ENCODE assay signal across 9 cellular contexts in the genomic region with DNA sequence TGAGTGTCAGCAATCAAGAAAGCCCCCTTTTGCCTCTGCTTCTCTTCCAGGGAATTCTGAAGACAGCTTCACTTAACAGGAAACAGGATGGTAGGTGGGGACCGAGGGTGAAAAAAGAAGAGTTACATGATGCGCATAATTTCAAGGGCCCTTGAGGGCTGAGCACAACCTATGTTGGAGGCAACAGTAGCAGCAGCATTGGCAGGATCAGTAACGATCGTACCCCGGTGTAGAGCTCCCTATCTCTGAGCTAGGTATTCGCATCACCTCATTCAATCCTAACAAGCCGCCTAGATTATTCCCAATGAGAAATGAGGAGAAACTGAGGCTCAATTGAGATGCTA. TPM values are rescaled to one million over a fixed set of nuclear protein-coding genes. Genes with fewer than 3 reads are reported as not detected.
A peak's percentile ranks its signal among the peaks of the same experiment; 100 is the strongest.
DNase-seq lines count a peak whose midpoint lies in the region; ATAC-seq, FAIRE-seq and TF ChIP-seq lines count a peak whose summit lies in the region.
"Had no signal": no experiment of that assay in that cellular context is flagged by ENCODE, and none has a peak within 500 bp of the region (broad histone marks: within the 10 kb centered on the region; RNA-seq: fewer than 3 reads in every experiment).

No MANE protein-coding gene starts in this region.

- H3K18ac ChIP-seq in IMR-90 (ENCODE audit: low read depth, low read length), result peak overlapping the region; percentile 22; the same call in 1 of the 2 replicates

- BruUV-seq in IMR-90 (replicated peaks; lab: Mats Ljungman, UMichigan) (no TSS peak), K562 (replicated peaks; lab: Mats Ljungman, UMichigan) (TSS peak; percentile 96)

- H3K14ac ChIP-seq in IMR-90 (replicated peaks; ENCODE audit: low read depth, low read length), result peak overlapping the region; percentile 14

- POLR2A ChIA-PET in IMR-90 (lab: Charles Lee; ENCODE audit: unreplicated experiment), result interaction anchor here (0.5 kb wide), 1 partner anchor 1003 kb away, joined by 14 read pairs; no protein-coding TSS in a partner anchor
- POLR2A ChIA-PET in K562 (lab: Yijun Ruan, JAX), result interaction anchor here (0.5 to 1.0 kb wide), 2 partner anchors 15 to 40 kb away, joined by 3 read pairs; no protein-coding TSS in a partner anchor

- H3K4me3 ChIP-seq in IMR-90 (ENCODE audit: insufficient read depth, low read depth, low read length) (peak overlapping the region; percentile 63), K562 (peak overlapping the region; percentile 91), kidney (ENCODE audit: low read length in 2 of 2) (peak overlapping the region; percentile 79 to 98)

- H3K36me3 ChIP-seq in IMR-90 (ENCODE audit: control insufficient read depth, insufficient read depth, low read length) (0 out of 2 replicates have a peak, but pooled peaks cover 3% of the 10 kb centered on the region), K562 (ENCODE audit: control insufficient read depth, insufficient read depth, low read length) (peaks cover 15% of the 10 kb centered on the region; the same call in 1 of the 3 replicates), kidney (ENCODE audit: control insufficient read depth in 1 of 2, insufficient read depth in 2 of 2, low read length in 2 of 2) (no peaks in the 10 kb centered on the region)

- peak; percentile 31 for DNase-seq in GM10266 (ENCODE audit: extremely low spot score)
- no peak for DNase-seq in IMR-90
- DNase-seq in K562 (ENCODE audit: extremely low read depth in 1 of 4, low spot score in 3 of 4), result peak in 1 of 4 experiments; percentile 11
- no peak for DNase-seq in kidney
- DNase-seq in NCI-H128 (lab: John Stamatoyannopoulos, UW; ENCODE audit: unreplicated experiment), result no peak
- DNase-seq in epidermal melanocyte (ENCODE audit: insufficient read length, low spot score), result no peak
- no peak for DNase-seq in NCI-H2196 treated with DMSO at 0.1 percent for 48 hours (lab: John Stamatoyannopoulos, UW; ENCODE audit: unreplicated experiment)

- FAIRE-seq in K562 (lab: Jason Lieb, UNC) (no peak), kidney (lab: Jason Lieb, UNC) (no peak)
- FAIRE-seq: TTC549 had no signal

- H3K9me3 ChIP-seq in IMR-90 (ENCODE audit: control insufficient read depth, insufficient read depth, low read length) (no peaks in the 10 kb centered on the region), K562 (replicated peaks; ENCODE audit: control insufficient read depth, insufficient read depth, low read depth, low read length) (no peaks in the 10 kb centered on the region), kidney (ENCODE audit: control insufficient read depth in 1 of 2, low read length in 2 of 2) (no peaks in the 10 kb centered on the region)

- H2AFZ ChIP-seq in IMR-90 (replicated peaks; ENCODE audit: low read length, poor library complexity) (peak overlapping the region; percentile 98), K562 (ENCODE audit: low read depth, low read length) (peak overlapping the region; percentile 100)

- H3K27me3 ChIP-seq in IMR-90 (ENCODE audit: control insufficient read depth, insufficient read depth, low read length), result no peaks in the 10 kb centered on the region
- no peaks in the 10 kb centered on the region for H3K27me3 ChIP-seq in K562 (ENCODE audit: control insufficient read depth in 2 of 2, insufficient read depth in 2 of 2, low read length in 2 of 2)

- no peak overlapping the region for H2AK5ac ChIP-seq in IMR-90 (ENCODE audit: low read depth, low read length)

- H4K20me1 ChIP-seq in IMR-90 (ENCODE audit: insufficient read depth, low read length), result peaks cover 18% of the 10 kb centered on the region
- H4K20me1 ChIP-seq in K562 (replicated peaks; ENCODE audit: control insufficient read depth, insufficient read depth, low read length), result peaks cover 5% of the 10 kb centered on the region; the same call in 1 of the 2 replicates

- H3K4me2 ChIP-seq in IMR-90 (ENCODE audit: low read depth, low read length), result peak overlapping the region; percentile 91
- peak overlapping the region; percentile 95 for H3K4me2 ChIP-seq in K562 (ENCODE audit: insufficient read depth, low read length)

- H3K9me3 Mint-ChIP-seq in stimulated activated naive CD8-positive, alpha-beta T cell treated with anti-CD3 and anti-CD28 coated beads, Interleukin-15, Interleukin-2, amounts not matched to agents 100 ng/mL and 50 ng/mL, for 24 hours, result no peaks in the 10 kb centered on the region

- peak overlapping the region; percentile 67 for H2BK5ac ChIP-seq in IMR-90 (ENCODE audit: low read depth, low read length, poor library complexity, severe bottlenecking)

- H3K27me3 Mint-ChIP-seq in stimulated activated naive CD8-positive, alpha-beta T cell treated with anti-CD3 and anti-CD28 coated beads, Interleukin-15, Interleukin-2, amounts not matched to agents 100 ng/mL and 50 ng/mL, for 24 hours, result no peaks in the 10 kb centered on the region

- in situ Hi-C loops in IMR-90 (cut with MboI; ENCODE audit: low sequenced_read_pairs) (no loop called here), K562 (cut with MboI) (no loop called here)

- peak overlapping the region; percentile 66 for H2BK120ac ChIP-seq in IMR-90 (ENCODE audit: low read depth, low read length)

- H3K23ac ChIP-seq in IMR-90 (ENCODE audit: low read depth, low read length), result peak overlapping the region; percentile 68

- H3K4ac ChIP-seq in IMR-90 (ENCODE audit: low read depth, low read length), result peak overlapping the region; percentile 76

- peak overlapping the region; percentile 65 for H4K91ac ChIP-seq in IMR-90 (ENCODE audit: insufficient read depth, low read depth, low read length)

- H3K4me1 ChIP-seq in IMR-90 (ENCODE audit: control insufficient read depth, insufficient read depth, low read length) (peaks cover 6% of the 10 kb centered on the region; the same call in 1 of the 2 replicates), K562 (replicated peaks in 1 of 2; ENCODE audit: control insufficient read depth in 2 of 2, insufficient read depth in 2 of 2, low read length in 2 of 2) (peaks cover 5 to 16% of the 10 kb centered on the region in 2 experiments; a peak in 3 of 5 replicates), kidney (ENCODE audit: control insufficient read depth in 1 of 2, insufficient read depth in 1 of 2, low read depth in 1 of 2, low read length in 2 of 2) (peaks cover 0 to 9% of the 10 kb centered on the region in 2 donors)

- TF ChIP-seq EP300 in K562 (IDR thresholded peaks at IDR 0.05; ENCODE audit: low read length), result no peak

- intact Hi-C loops in IMR-90 (cut with micrococcal nuclease), result loop anchor here (1.0 to 5.0 kb wide), 3 partner anchors 35 to 133 kb away; partner anchors contain the start of gene TEX264
- intact Hi-C loops in K562 (cut with micrococcal nuclease), result no loop called here
- intact Hi-C loops in kidney (cut with DNase I), result no loop called here

- TF ChIP-seq RAD21 in IMR-90 (IDR thresholded peaks at IDR 0.05; ENCODE audit: low read length) (no peak), K562 (CRISPR knock-in tag; conservative IDR thresholded peaks at IDR 0.05 in 1 of 2, IDR thresholded peaks at IDR 0.05 in 1 of 2) (no peak)

- H2BK20ac ChIP-seq in IMR-90 (ENCODE audit: low read depth, low read length), result no peak overlapping the region; the same call in 1 of the 2 replicates

- ATAC-seq in IMR-90 (ENCODE audit: low read depth) (peak; percentile 5), K562 (no peak)

- H3K9ac ChIP-seq in IMR-90 (ENCODE audit: low read depth, low read length) (peak overlapping the region; percentile 75), K562 (ENCODE audit: insufficient read depth in 1 of 2, low read depth in 2 of 2, low read length in 2 of 2) (peak overlapping the region; percentile 86 to 96), kidney (ENCODE audit: low read length in 2 of 2) (peak overlapping the region; percentile 87 to 98)

- H2BK15ac ChIP-seq in IMR-90 (ENCODE audit: low read depth, low read length), result peak overlapping the region; percentile 5; the same call in 1 of the 3 replicates

- peak overlapping the region; percentile 97 for H3K27ac Mint-ChIP-seq in stimulated activated naive CD8-positive, alpha-beta T cell treated with anti-CD3 and anti-CD28 coated beads, Interleukin-15, Interleukin-2, amounts not matched to agents 100 ng/mL and 50 ng/mL, for 24 hours

- H3K36me3 Mint-ChIP-seq in stimulated activated naive CD8-positive, alpha-beta T cell treated with anti-CD3 and anti-CD28 coated beads, Interleukin-15, Interleukin-2, amounts not matched to agents 100 ng/mL and 50 ng/mL, for 24 hours (ENCODE audit: low read depth), result peaks cover 10% of the 10 kb centered on the region

- H3K4me1 Mint-ChIP-seq in stimulated activated naive CD8-positive, alpha-beta T cell treated with anti-CD3 and anti-CD28 coated beads, Interleukin-15, Interleukin-2, amounts not matched to agents 100 ng/mL and 50 ng/mL, for 24 hours (ENCODE audit: low read depth), result peaks cover 37% of the 10 kb centered on the region

- peak overlapping the region; percentile 64; the same call in 1 of the 2 replicates for H3K56ac ChIP-seq in IMR-90 (ENCODE audit: extremely low read depth, insufficient read depth, low read length)

- peak overlapping the region; percentile 77 for H2AK9ac ChIP-seq in IMR-90 (replicated peaks; ENCODE audit: low read depth, low read length, poor library complexity)

- H3K4me3 Mint-ChIP-seq in stimulated activated naive CD8-positive, alpha-beta T cell treated with anti-CD3 and anti-CD28 coated beads, Interleukin-15, Interleukin-2, amounts not matched to agents 100 ng/mL and 50 ng/mL, for 24 hours, result peak overlapping the region; percentile 92

- WGBS in IMR-90 (ENCODE audit: extremely low coverage in 2 of 2, insufficient read length in 1 of 2), 2 experiments, result no CpG with 5 or more reads among the region's 7 CpGs
- WGBS in K562 (ENCODE audit: insufficient coverage, low coverage, missing lambda C conversion rate), result 17% methylated on average over 7 of the region's 7 CpGs

- peak overlapping the region; percentile 38 for H4K5ac ChIP-seq in IMR-90 (ENCODE audit: low read depth, low read length)

- CTCF ChIA-PET in IMR-90 (lab: Yijun Ruan, JAX), result interaction anchor here (0.9 kb wide), 1 partner anchor 14 kb away, joined by 3 read pairs; no protein-coding TSS in a partner anchor
- CTCF ChIA-PET in K562 (lab: Yijun Ruan, JAX; ENCODE audit: low intra/inter-chr PET ratio), result no interaction called here

- TF ChIP-seq POLR2A in IMR-90 (IDR thresholded peaks at IDR 0.05; ENCODE audit: low read depth, low read length) (no peak), K562 (conservative IDR thresholded peaks at IDR 0.05) (no peak)

- peak overlapping the region; percentile 83 to 94 for H4K8ac ChIP-seq in IMR-90 (ENCODE audit: low read depth in 2 of 2, low read length in 2 of 2)

- dilution Hi-C loops in IMR-90 (cut with HindIII; ENCODE audit: low sequenced_read_pairs, unreplicated experiment), result no loop called here

- no peak for TF ChIP-seq CTCF in GM10266 (IDR thresholded peaks at IDR 0.05; ENCODE audit: control insufficient read depth, insufficient read depth, low read depth, missing control alignments)
- TF ChIP-seq CTCF in IMR-90 (conservative IDR thresholded peaks at IDR 0.05; ENCODE audit: low read depth, low read length), result no peak
- no peak for TF ChIP-seq CTCF in K562 (IDR thresholded peaks at IDR 0.05 in 2 of 3, conservative IDR thresholded peaks at IDR 0.05 in 1 of 3; ENCODE audit: insufficient read depth in 2 of 3, low read depth in 1 of 3, low read length in 3 of 3)
- TF ChIP-seq CTCF in kidney (IDR thresholded peaks at IDR 0.05; ENCODE audit: borderline replicate concordance, extremely low read depth, insufficient read depth), result no peak

- H3K27ac ChIP-seq in IMR-90 (ENCODE audit: insufficient read depth, low read length) (peak overlapping the region; percentile 49), K562 (ENCODE audit: extremely low read depth, low read depth, low read length) (peak overlapping the region; percentile 68), kidney (ENCODE audit: low read depth in 2 of 2, low read length in 2 of 2) (peak overlapping the region; percentile 49 to 86)

- H3K79me1 ChIP-seq in IMR-90 (ENCODE audit: low read depth in 1 of 2, low read length in 2 of 2), result peaks cover 6 to 28% of the 10 kb centered on the region in 2 experiments

- H3K79me2 ChIP-seq in K562 (ENCODE audit: control insufficient read depth, insufficient read depth, low read length), result peaks cover 35% of the 10 kb centered on the region

- H3K9me1 ChIP-seq in IMR-90 (ENCODE audit: insufficient read depth, low read length) (peaks cover 5% of the 10 kb centered on the region), K562 (ENCODE audit: control insufficient read depth, insufficient read depth, low read length) (no peaks in the 10 kb centered on the region)

RNA-seq across cellular contexts. Expression of gene RAD54L2, which starts 0.4 kb away (rescaled TPM):
- 22.2 and 24.2 TPM in 2 replicates for total RNA-seq in IMR-90 (2012; rRNA removed)
- polyA plus RNA-seq in IMR-90 (2012; rRNA removed), result 6.8 and 6.9 TPM in 2 replicates
- 1.9 and 2.4 TPM in 2 replicates for polyA plus RNA-seq in IMR-90 (2012; cell fraction: cytosol; rRNA removed)
- polyA plus RNA-seq in IMR-90 (2012; cell fraction: nucleus; rRNA removed; ENCODE audit: low replicate concordance), result 12.7 and 19.6 TPM in 2 replicates
- 58.3 and 76.4 TPM in 2 replicates for total RNA-seq in K562 (2011; cell fraction: chromatin; rRNA removed; ENCODE audit: low replicate concordance)
- 20.7 and 26.8 TPM in 2 replicates for total RNA-seq in K562 (2011; cell fraction: nucleolus; rRNA removed)
- 42.1 and 52.2 TPM in 2 replicates for total RNA-seq in K562 (2011; cell fraction: nucleoplasm; rRNA removed)
- 4.2 and 6.0 TPM in 2 replicates for total RNA-seq in K562 (2014; rRNA removed)
- 8.6 and 9.0 TPM in 2 replicates for total RNA-seq in K562 (2014; rRNA removed; fragmentation: Illumina TruSeq; extraction: Trizol)
- total RNA-seq in K562 (2015; rRNA removed; fragmentation: Illumina TruSeq; extraction: Trizol), result 6.7 and 7.1 TPM in 2 replicates
- 10.7 and 12.2 TPM in 2 replicates for total RNA-seq in K562 (2021)
- polyA plus RNA-seq in K562 (2011; rRNA removed), result 4.4 and 4.9 TPM in 2 replicates
- 2.9 and 3.4 TPM in 2 replicates for polyA plus RNA-seq in K562 (2011; cell fraction: cytosol; rRNA removed)
- polyA plus RNA-seq in K562 (2011; cell fraction: nucleus; rRNA removed), result 8.7 and 11.0 TPM in 2 replicates
- 4.1 and 4.6 TPM in 2 replicates for polyA plus RNA-seq in K562 (2012)
- polyA plus RNA-seq in K562 (2014; fragmentation: Illumina TruSeq; extraction: Trizol), result 6.0 and 6.4 TPM in 2 replicates
- polyA plus RNA-seq in K562 (2014; fragmentation: Nextera tagmentation; extraction: Ambion mirVana), result 1 to 10 TPM; 1.3 to 2.4 TPM
- polyA plus RNA-seq in K562 (2014; rRNA removed), result 4.5 and 5.4 TPM in 2 replicates
- polyA minus RNA-seq in K562 (2011; rRNA and poly(A)+ RNA removed), result 16.6 and 19.0 TPM in 2 replicates
- polyA minus RNA-seq in K562 (2011; cell fraction: cytosol; rRNA and poly(A)+ RNA removed), result 9.2 and 10.5 TPM in 2 replicates
- 9.3 and 13.9 TPM in 2 replicates for polyA minus RNA-seq in K562 (2011; cell fraction: nucleus; rRNA and poly(A)+ RNA removed)
- total RNA-seq in kidney, result 29.5 TPM
- 3.3 TPM for polyA plus RNA-seq in kidney (ENCODE audit: insufficient read depth, low read depth, low replicate concordance)

RNA-seq across cellular contexts. Expression of gene DCAF1, which starts 38.3 kb away (rescaled TPM):
- total RNA-seq in IMR-90 (2012; rRNA removed), result 18.1 and 18.6 TPM in 2 replicates
- polyA plus RNA-seq in IMR-90 (2012; rRNA removed), result 6.2 and 7.7 TPM in 2 replicates
- 2.7 and 4.1 TPM in 2 replicates for polyA plus RNA-seq in IMR-90 (2012; cell fraction: cytosol; rRNA removed)
- 5.3 and 15.5 TPM in 2 replicates for polyA plus RNA-seq in IMR-90 (2012; cell fraction: nucleus; rRNA removed; ENCODE audit: low replicate concordance)
- total RNA-seq in K562 (2011; cell fraction: chromatin; rRNA removed; ENCODE audit: low replicate concordance), result 27.1 and 34.4 TPM in 2 replicates
- total RNA-seq in K562 (2011; cell fraction: nucleolus; rRNA removed), result 14.0 and 14.7 TPM in 2 replicates
- total RNA-seq in K562 (2011; cell fraction: nucleoplasm; rRNA removed), result 18.6 and 20.4 TPM in 2 replicates
- total RNA-seq in K562 (2014; rRNA removed), result 12.6 and 13.3 TPM in 2 replicates
- total RNA-seq in K562 (2014; rRNA removed; fragmentation: Illumina TruSeq; extraction: Trizol), result 14.4 and 15.4 TPM in 2 replicates
- total RNA-seq in K562 (2015; rRNA removed; fragmentation: Illumina TruSeq; extraction: Trizol), result 15.3 and 16.2 TPM in 2 replicates
- total RNA-seq in K562 (2021), result 19.3 and 20.3 TPM in 2 replicates
- polyA plus RNA-seq in K562 (2011; rRNA removed), result 11.4 and 15.0 TPM in 2 replicates
- polyA plus RNA-seq in K562 (2011; cell fraction: cytosol; rRNA removed), result 7.8 and 11.7 TPM in 2 replicates
- polyA plus RNA-seq in K562 (2011; cell fraction: nucleus; rRNA removed), result 24.5 and 27.8 TPM in 2 replicates
- 10.2 and 14.0 TPM in 2 replicates for polyA plus RNA-seq in K562 (2012)
- 19.4 and 21.5 TPM in 2 replicates for polyA plus RNA-seq in K562 (2014; fragmentation: Illumina TruSeq; extraction: Trizol)
- 1 to 10 TPM; 2.8 to 7.1 TPM for polyA plus RNA-seq in K562 (2014; fragmentation: Nextera tagmentation; extraction: Ambion mirVana)
- polyA plus RNA-seq in K562 (2014; rRNA removed), result 15.7 and 17.0 TPM in 2 replicates
- polyA minus RNA-seq in K562 (2011; rRNA and poly(A)+ RNA removed), result 34.2 and 39.9 TPM in 2 replicates
- polyA minus RNA-seq in K562 (2011; cell fraction: cytosol; rRNA and poly(A)+ RNA removed), result 13.7 and 17.0 TPM in 2 replicates
- 7.9 and 12.6 TPM in 2 replicates for polyA minus RNA-seq in K562 (2011; cell fraction: nucleus; rRNA and poly(A)+ RNA removed)
- total RNA-seq in kidney, result 23.1 TPM
- 8.1 TPM for polyA plus RNA-seq in kidney (ENCODE audit: insufficient read depth, low read depth, low replicate concordance)
